In genomic region chr14:63276492-63277342, GRCh38 we compare ENCODE assay signal across 8 cellular contexts. TPM values are rescaled to one million over a fixed set of nuclear protein-coding genes. Genes with fewer than 3 reads are reported as not detected.
A peak's percentile ranks its signal among the peaks of the same experiment; 100 is the strongest.
DNase-seq lines count a peak whose midpoint lies in the region; ATAC-seq, FAIRE-seq and TF ChIP-seq lines count a peak whose summit lies in the region.

No MANE protein-coding gene starts in this region.

- DNase-seq in Caco-2 (peak in 1 of 2 experiments; percentile 35), LHCN-M2 (ENCODE audit: low read depth) (peak; percentile 49), PC-3 (peak; percentile 76), myocyte (ENCODE audit: low read depth) (peak; percentile 50)
- DNase-seq in activated T-helper 2 cell treated with anti-CD3 and anti-CD28 coated beads, Interferon-gamma antibody, Interleukin-2, Interleukin-4, amounts not matched to agents 10 μg/mL and 5 μg/mL and 100 μg/mL, durations not matched to agents 14 hours and 24 hours and 36 hours (ENCODE audit: low spot score): no peak

- no peaks in the 10 kb centered on the region for H3K4me1 Mint-ChIP-seq in Caco-2 (ENCODE audit: low read depth, unreplicated experiment)
- no peaks in the 10 kb centered on the region for H3K4me1 Mint-ChIP-seq in activated T-helper 2 cell treated with anti-CD3 and anti-CD28 coated beads, Interferon-gamma antibody, Interleukin-2, Interleukin-4, amounts not matched to agents 10 μg/mL and 5 μg/mL and 100 μg/mL, durations not matched to agents 14 hours and 24 hours and 36 hours (ENCODE audit: low read depth)

- CTCF ChIA-PET in Caco-2 (lab: Charles Lee) (no interaction called here), PC-3 (lab: Charles Lee) (interaction anchor here (0.6 to 1.3 kb wide), 3 partner anchors 102 to 1098 kb away, joined by 3 to 6 read pairs (median 3); no protein-coding TSS in a partner anchor)

- no peak overlapping the region for H2AFZ ChIP-seq in PC-3 (ENCODE audit: low read length)

- no peak overlapping the region for H3K4me3 Mint-ChIP-seq in Caco-2 (ENCODE audit: unreplicated experiment)
- no peak overlapping the region for H3K4me3 Mint-ChIP-seq in activated T-helper 2 cell treated with anti-CD3 and anti-CD28 coated beads, Interferon-gamma antibody, Interleukin-2, Interleukin-4, amounts not matched to agents 10 μg/mL and 5 μg/mL and 100 μg/mL, durations not matched to agents 14 hours and 24 hours and 36 hours (ENCODE audit: low read depth)

- peak; percentile 60 to 63 for TF ChIP-seq CTCF in Caco-2 (IDR thresholded peaks at IDR 0.05; ENCODE audit: insufficient read depth in 1 of 2, low read depth in 1 of 2, low read length in 1 of 2, severe bottlenecking in 1 of 2, unreplicated experiment in 1 of 2)
- TF ChIP-seq CTCF in PC-3 (conservative IDR thresholded peaks at IDR 0.05; ENCODE audit: low read depth, low read length): peak; percentile 98

- H3K79me2 ChIP-seq in PC-3 (ENCODE audit: low read length): no peaks in the 10 kb centered on the region

- no peaks in the 10 kb centered on the region for H4K20me1 ChIP-seq in PC-3 (ENCODE audit: low read length)

- no TSS peak for BruUV-seq in Caco-2 (replicated peaks; lab: Mats Ljungman, UMichigan)
- no TSS peak for BruUV-seq in PC-3 (replicated peaks; lab: Mats Ljungman, UMichigan)

- ATAC-seq in GM19351 (IDR thresholded peaks at IDR 0.05; ENCODE audit: unreplicated experiment): peak; percentile 84
- ATAC-seq in PC-3: peak; percentile 84
- ATAC-seq in GM19455 (IDR thresholded peaks at IDR 0.05; ENCODE audit: unreplicated experiment): no peak

- no peak overlapping the region for H3K9ac ChIP-seq in PC-3 (ENCODE audit: low read length)

- H3K36me3 ChIP-seq in Caco-2 (ENCODE audit: control insufficient read depth, insufficient read depth, low read length) (no peaks in the 10 kb centered on the region), PC-3 (ENCODE audit: low read depth, low read length) (no peaks in the 10 kb centered on the region)

- H3K9me2 ChIP-seq in PC-3 (replicated peaks; ENCODE audit: low read length): no peaks in the 10 kb centered on the region

- POLR2A ChIA-PET in Caco-2 (lab: Charles Lee) (no interaction called here), PC-3 (lab: Charles Lee; ENCODE audit: unreplicated experiment) (no interaction called here)

- peak; percentile 85 for FAIRE-seq in endometrium (lab: Jason Lieb, UNC)

- no peak overlapping the region for H3K27ac Mint-ChIP-seq in Caco-2 (ENCODE audit: unreplicated experiment)
- no peak overlapping the region for H3K27ac Mint-ChIP-seq in activated T-helper 2 cell treated with anti-CD3 and anti-CD28 coated beads, Interferon-gamma antibody, Interleukin-2, Interleukin-4, amounts not matched to agents 10 μg/mL and 5 μg/mL and 100 μg/mL, durations not matched to agents 14 hours and 24 hours and 36 hours

- no peak overlapping the region for H3K4me3 ChIP-seq in Caco-2 (ENCODE audit: low read depth, low read length)
- no peak overlapping the region for H3K4me3 ChIP-seq in PC-3 (ENCODE audit: low read length)

- H3F3A ChIP-seq in PC-3 (ENCODE audit: low read length, unreplicated experiment): no peaks in the 10 kb centered on the region

- H3K27me3 Mint-ChIP-seq in Caco-2 (ENCODE audit: insufficient read depth, unreplicated experiment): no peaks in the 10 kb centered on the region
- no peaks in the 10 kb centered on the region for H3K27me3 Mint-ChIP-seq in activated T-helper 2 cell treated with anti-CD3 and anti-CD28 coated beads, Interferon-gamma antibody, Interleukin-2, Interleukin-4, amounts not matched to agents 10 μg/mL and 5 μg/mL and 100 μg/mL, durations not matched to agents 14 hours and 24 hours and 36 hours (ENCODE audit: low read depth)

- H3K4me2 ChIP-seq in PC-3 (ENCODE audit: low read length): no peak overlapping the region

- no peak overlapping the region for H3K27ac ChIP-seq in PC-3 (ENCODE audit: low read length)

- H3K4me1 ChIP-seq in Caco-2 (no peaks in the 10 kb centered on the region), PC-3 (ENCODE audit: insufficient read depth, low read length) (no peaks in the 10 kb centered on the region)

- H3K27me3 ChIP-seq in Caco-2 (replicated peaks; ENCODE audit: control insufficient read depth, insufficient read depth, low read length) (no peaks in the 10 kb centered on the region), PC-3 (ENCODE audit: low read length) (peaks cover 43% of the 10 kb centered on the region)

- H3K9me3 Mint-ChIP-seq in Caco-2 (ENCODE audit: unreplicated experiment): no peaks in the 10 kb centered on the region
- no peaks in the 10 kb centered on the region for H3K9me3 Mint-ChIP-seq in activated T-helper 2 cell treated with anti-CD3 and anti-CD28 coated beads, Interferon-gamma antibody, Interleukin-2, Interleukin-4, amounts not matched to agents 10 μg/mL and 5 μg/mL and 100 μg/mL, durations not matched to agents 14 hours and 24 hours and 36 hours

- intact Hi-C loops in Caco-2 (cut with micrococcal nuclease; ENCODE audit: unreplicated experiment): loop anchor here (1.0 to 5.0 kb wide), 4 partner anchors 102 to 1113 kb away; no protein-coding TSS in a partner anchor
- intact Hi-C loops in PC-3 (cut with micrococcal nuclease): loop anchor here (1.0 kb wide), 4 partner anchors 102 to 1113 kb away; no protein-coding TSS in a partner anchor
- intact Hi-C loops in activated T-helper 2 cell treated with anti-CD3 and anti-CD28 coated beads, Interferon-gamma antibody, Interleukin-2, Interleukin-4, amounts not matched to agents 10 μg/mL and 5 μg/mL and 100 μg/mL, durations not matched to agents 14 hours and 24 hours and 36 hours (cut with micrococcal nuclease): loop anchor here (5.0 kb wide), 3 partner anchors 104 to 1114 kb away; no protein-coding TSS in a partner anchor

- H3K36me3 Mint-ChIP-seq in Caco-2 (ENCODE audit: insufficient read depth, unreplicated experiment): no peaks in the 10 kb centered on the region
- no peaks in the 10 kb centered on the region for H3K36me3 Mint-ChIP-seq in activated T-helper 2 cell treated with anti-CD3 and anti-CD28 coated beads, Interferon-gamma antibody, Interleukin-2, Interleukin-4, amounts not matched to agents 10 μg/mL and 5 μg/mL and 100 μg/mL, durations not matched to agents 14 hours and 24 hours and 36 hours (ENCODE audit: low read depth)

- H3K9me3 ChIP-seq in Caco-2 (no peaks in the 10 kb centered on the region), PC-3 (ENCODE audit: low read length) (no peaks in the 10 kb centered on the region)

RNA-seq across cellular contexts. Expression of gene GPHB5, which starts 42.0 kb away (rescaled TPM):
- total RNA-seq in Caco-2 (2022) (not detected in 2 replicates), LHCN-M2 (2014; rRNA removed) (not detected in 2 replicates), PC-3 (2014; rRNA removed) (not detected in 2 replicates), myocyte (not detected in 2 replicates)
- not detected for polyA plus RNA-seq in LHCN-M2 (2012)
- polyA plus RNA-seq in myocyte (2012): not detected
- total RNA-seq in activated T-helper 2 cell treated with anti-CD3 and anti-CD28 coated beads, Interferon-gamma antibody, Interleukin-2, Interleukin-4, amounts not matched to agents 10 μg/mL and 5 μg/mL and 100 μg/mL, durations not matched to agents 14 hours and 24 hours and 36 hours: not detected in 2 replicates
